18 cellular contexts compared by ENCODE assay signal in the genomic region with DNA sequence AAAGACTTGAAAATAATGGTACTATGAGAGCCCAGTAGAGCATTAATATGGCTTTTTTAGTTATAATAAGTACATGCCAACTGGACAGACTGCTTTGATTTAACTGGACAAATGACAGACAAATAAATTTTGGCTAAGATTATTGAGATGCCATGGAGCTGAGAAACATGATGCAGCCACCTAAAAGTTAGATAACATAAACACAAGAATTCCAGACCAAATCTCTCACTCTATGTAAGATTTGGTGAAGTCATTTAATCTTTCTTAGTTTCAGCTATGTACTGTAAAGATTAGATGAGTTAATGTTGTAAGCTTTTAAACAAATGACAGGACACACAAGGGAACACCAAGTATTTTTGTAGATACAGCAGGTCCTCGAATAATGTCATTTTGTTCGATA.
"Had no signal": no experiment of that assay in that cellular context is flagged by ENCODE, and none has a peak within 500 bp of the region (broad histone marks: within the 10 kb centered on the region; RNA-seq: fewer than 3 reads in every experiment).

No MANE protein-coding gene starts in this region.

- H3K36me3 Mint-ChIP-seq: naive thymus-derived CD8-positive, alpha-beta T cell; stimulated activated memory B cell treated with anti-CD40 and anti-IgM and Interleukin-4, amounts not matched to agents 10 μg/mL and 1 μg/mL and 100 μg/mL, for 72 hours had no signal

- H3K27ac Mint-ChIP-seq: activated naive CD8-positive, alpha-beta T cell; naive thymus-derived CD8-positive, alpha-beta T cell; stimulated activated memory B cell treated with anti-CD40 and anti-IgM and Interleukin-4, amounts not matched to agents 10 μg/mL and 1 μg/mL and 100 μg/mL, for 72 hours; type B pancreatic cell had no signal

- H3K4me1 ChIP-seq: spleen, testis had no signal

- H3K4me1 Mint-ChIP-seq: naive thymus-derived CD8-positive, alpha-beta T cell; stimulated activated memory B cell treated with anti-CD40 and anti-IgM and Interleukin-4, amounts not matched to agents 10 μg/mL and 1 μg/mL and 100 μg/mL, for 72 hours had no signal

- H3K4me3 Mint-ChIP-seq: activated naive CD8-positive, alpha-beta T cell; brain; naive thymus-derived CD8-positive, alpha-beta T cell; stimulated activated memory B cell treated with anti-CD40 and anti-IgM and Interleukin-4, amounts not matched to agents 10 μg/mL and 1 μg/mL and 100 μg/mL, for 72 hours; type B pancreatic cell had no signal

- H3K36me3 ChIP-seq: gastrocnemius medialis, ovary, sigmoid colon, spleen had no signal

- H3K9me3 Mint-ChIP-seq: stimulated activated memory B cell treated with anti-CD40 and anti-IgM and Interleukin-4, amounts not matched to agents 10 μg/mL and 1 μg/mL and 100 μg/mL, for 72 hours had no signal

- H3K4me3 ChIP-seq: dorsolateral prefrontal cortex, gastrocnemius medialis, ovary, sigmoid colon, spleen, testis had no signal

- H3K27me3 Mint-ChIP-seq: brain; naive thymus-derived CD8-positive, alpha-beta T cell; stimulated activated memory B cell treated with anti-CD40 and anti-IgM and Interleukin-4, amounts not matched to agents 10 μg/mL and 1 μg/mL and 100 μg/mL, for 72 hours; type B pancreatic cell had no signal

- H3K9me3 ChIP-seq: gastrocnemius medialis, ovary, sigmoid colon, spleen, testis had no signal

- H3K27ac ChIP-seq: dorsolateral prefrontal cortex, ovary, sigmoid colon, spleen, testis had no signal

- H3K27me3 ChIP-seq: dorsolateral prefrontal cortex, gastrocnemius medialis, ovary, sigmoid colon, spleen, testis had no signal

- DNase-seq: activated CD4-positive, alpha-beta T cell treated with anti-CD3 and anti-CD28 coated beads, Interleukin-2, amount 50 U/mL, for 48 hours; activated T-cell treated with anti-CD3 and anti-CD28 coated beads for 4 hours; amygdala; caudate nucleus; dorsolateral prefrontal cortex; gastrocnemius medialis; head of caudate nucleus; mesendoderm; naive thymus-derived CD8-positive, alpha-beta T cell; ovary; sigmoid colon; spleen; stimulated activated CD4-positive, alpha-beta T cell treated with anti-CD3 and anti-CD28 coated beads, Interleukin-4, amount 100 ng/mL, for 4 hours; testis had no signal
